Comparison of ENCODE assay signal across 11 cellular contexts in the genomic region with DNA sequence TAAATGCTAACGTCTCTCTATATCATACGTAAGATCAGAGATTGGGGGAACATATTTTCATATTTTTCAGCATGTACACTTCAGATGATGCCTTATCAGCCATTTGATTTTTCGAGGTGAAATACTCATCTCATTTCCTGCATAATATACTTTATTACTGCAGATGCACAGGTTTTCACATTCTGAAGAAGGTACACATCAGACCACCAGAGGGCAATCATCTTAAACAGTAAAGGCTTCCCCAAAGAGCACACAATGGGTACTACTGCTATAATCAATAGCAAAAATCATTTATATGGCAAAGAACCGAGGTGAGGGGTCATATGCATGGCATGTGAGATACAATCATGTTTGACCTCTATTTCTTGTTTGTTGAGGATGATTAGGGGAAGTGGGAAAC.
DNase-seq lines count a peak whose midpoint lies in the region; ATAC-seq, FAIRE-seq and TF ChIP-seq lines count a peak whose summit lies in the region.
"Had no signal": no experiment of that assay in that cellular context is flagged by ENCODE, and none has a peak within 500 bp of the region (broad histone marks: within the 10 kb centered on the region; RNA-seq: fewer than 3 reads in every experiment).

No MANE protein-coding gene starts in this region.

- no peak for FAIRE-seq in H54 (lab: Jason Lieb, UNC)

- TF ChIP-seq POLR2A in tibial nerve (IDR thresholded peaks at IDR 0.05) (no peak), H54 (IDR thresholded peaks at IDR 0.05; ENCODE audit: low read depth, low read length) (no peak)

- DNase-seq in NCI-H1436 (lab: John Stamatoyannopoulos, UW) (peak; percentile 36), NCI-H1436 treated with DMSO at 0.1 percent for 48 hours (lab: John Stamatoyannopoulos, UW) (no peak), OCI-M1 (lab: John Stamatoyannopoulos, UW) (peak; percentile 58), fibroblast of the aortic adventitia (ENCODE audit: low read depth) (peak; percentile 46), tibial nerve (ENCODE audit: low spot score in 2 of 2) (no peak), UCSD-AML1 (lab: John Stamatoyannopoulos, UW; ENCODE audit: unreplicated experiment) (no peak), H54 (ENCODE audit: insufficient read length, low spot score) (no peak)
- DNase-seq: activated B cell treated with CpG ODN at 0.5 μM for 24 hours had no signal

- H3K4me1 ChIP-seq in tibial nerve: no peaks in the 10 kb centered on the region

- H3K9me3 ChIP-seq in tibial nerve: no peaks in the 10 kb centered on the region
- H3K9me3 ChIP-seq: BLaER1 treated with 17β-estradiol and CSF1 and Interleukin-3, amounts not matched to agents 10 nM and 100 nM; neutrophil had no signal

- TF ChIP-seq CTCF in fibroblast of the aortic adventitia (IDR thresholded peaks at IDR 0.05; ENCODE audit: insufficient read depth, low read length) (peak; percentile 56), tibial nerve (IDR thresholded peaks at IDR 0.05) (peak; percentile 17 to 49 (median 35))

- ATAC-seq in HG02642 (IDR thresholded peaks at IDR 0.05; ENCODE audit: poor library complexity, unreplicated experiment): peak; percentile 62

- H3K36me3 ChIP-seq in tibial nerve: peaks cover 0 to 20% (median 0%) of the 10 kb centered on the region in 3 donors
- H3K36me3 ChIP-seq: neutrophil had no signal

- H3K27ac ChIP-seq in tibial nerve: no peak overlapping the region
- H3K27ac ChIP-seq: neutrophil had no signal

- no peaks in the 10 kb centered on the region for H3K27me3 ChIP-seq in tibial nerve
- H3K27me3 ChIP-seq: BLaER1 treated with 17β-estradiol and CSF1 and Interleukin-3, amounts not matched to agents 10 nM and 100 nM; neutrophil had no signal

- H3K4me3 ChIP-seq in fibroblast of the aortic adventitia (ENCODE audit: low read depth, low read length): no peak overlapping the region
- H3K4me3 ChIP-seq in tibial nerve: no peak overlapping the region
- H3K4me3 ChIP-seq: BLaER1 treated with 17β-estradiol and CSF1 and Interleukin-3, amounts not matched to agents 10 nM and 100 nM had no signal

- WGBS in tibial nerve, 2 donors: 53 to 58% methylated on average over 4 of the region's 4 CpGs

- TF ChIP-seq EP300 in tibial nerve (IDR thresholded peaks at IDR 0.05): no peak

Comparison
In these comparisons a context has a peak if more than half of its experiments do, and no peak if none do; other contexts are left out.
1. DNase-seq: peak in NCI-H1436 (single experiment), OCI-M1 (single experiment) and fibroblast of the aortic adventitia (single experiment); none in NCI-H1436 treated with DMSO at 0.1 percent for 48 hours (single experiment), tibial nerve (0 of 2), UCSD-AML1 (single experiment) and H54 (single experiment).